In genomic region chr17:75722076-75722475, GRCh38 we compare ENCODE assay signal across 11 cellular contexts. TPM values are rescaled to one million over a fixed set of nuclear protein-coding genes. Genes with fewer than 3 reads are reported as not detected.
DNase-seq lines count a peak whose midpoint lies in the region; ATAC-seq and TF ChIP-seq lines count a peak whose summit lies in the region.
"Had no signal": no experiment of that assay in that cellular context is flagged by ENCODE, and none has a peak within 500 bp of the region (broad histone marks: within the 10 kb centered on the region; RNA-seq: fewer than 3 reads in every experiment).

No MANE protein-coding gene starts in this region.

- peaks cover 17% of the 10 kb centered on the region for H3K27me3 Mint-ChIP-seq in T-helper 2 cell treated with Interferon-gamma antibody and Interleukin-4, amounts not matched to agents 5 μg/mL and 100 μg/mL, for 36 hours (ENCODE audit: low read depth)

- intact Hi-C loops in colonic mucosa (cut with DNase I) = no loop called here

- H3K27ac ChIP-seq in colonic mucosa (peak overlapping the region; percentile 97), thymus (ENCODE audit: low read depth) (no peak overlapping the region)

- H3K4me3 ChIP-seq in colonic mucosa (peak overlapping the region; percentile 59), thymus (ENCODE audit: low read length) (peak overlapping the region; percentile 65)

- no peak for ATAC-seq in HG03025 (IDR thresholded peaks at IDR 0.05; ENCODE audit: low FRiP score, unreplicated experiment)

- H3K27me3 ChIP-seq in colonic mucosa (no peaks in the 10 kb centered on the region), thymus (ENCODE audit: control insufficient read depth, insufficient read depth) (peaks cover 5% of the 10 kb centered on the region)

- no peak for DNase-seq in T-helper 2 cell treated with Interferon-gamma antibody and Interleukin-4, amounts not matched to agents 5 μg/mL and 100 μg/mL, for 36 hours (ENCODE audit: low spot score)
- DNase-seq in T-helper 2 cell (no peak), colonic mucosa (peak; percentile 75), mucosa of gallbladder (ENCODE audit: low spot score) (peak; percentile 24), NCI-H2081 treated with DMSO at 0.1 percent for 48 hours (lab: John Stamatoyannopoulos, UW) (no peak), NCI-H345 (lab: John Stamatoyannopoulos, UW) (no peak)
- DNase-seq: 8988T, GF-D8 had no signal

- WGBS in thymus = 95% methylated on average over 5 of the region's 5 CpGs

- H3K4me1 ChIP-seq in colonic mucosa (peaks cover 8% of the 10 kb centered on the region), thymus (ENCODE audit: control insufficient read depth, insufficient read depth, low read length) (peaks cover 4% of the 10 kb centered on the region)

- no peak overlapping the region for H3K27ac Mint-ChIP-seq in T-helper 2 cell treated with Interferon-gamma antibody and Interleukin-4, amounts not matched to agents 5 μg/mL and 100 μg/mL, for 36 hours
- H3K27ac Mint-ChIP-seq: stimulated activated naive CD8-positive, alpha-beta T cell treated with anti-CD3 and anti-CD28 coated beads, Interleukin-15, Interleukin-2, amounts not matched to agents 100 ng/mL and 50 ng/mL, for 24 hours had no signal

- H3K4me1 Mint-ChIP-seq in T-helper 2 cell treated with Interferon-gamma antibody and Interleukin-4, amounts not matched to agents 5 μg/mL and 100 μg/mL, for 36 hours (ENCODE audit: low read depth) = peaks cover 4% of the 10 kb centered on the region

- no peaks in the 10 kb centered on the region for H3K36me3 ChIP-seq in colonic mucosa
- no peaks in the 10 kb centered on the region for H3K36me3 ChIP-seq in thymus (ENCODE audit: control insufficient read depth, insufficient read depth)

- H3K36me3 Mint-ChIP-seq in T-helper 2 cell treated with Interferon-gamma antibody and Interleukin-4, amounts not matched to agents 5 μg/mL and 100 μg/mL, for 36 hours (ENCODE audit: low read depth) = no peaks in the 10 kb centered on the region

- TF ChIP-seq CTCF in colonic mucosa (IDR thresholded peaks at IDR 0.05) = no peak

- peak overlapping the region; percentile 60 for H3K4me3 Mint-ChIP-seq in T-helper 2 cell treated with Interferon-gamma antibody and Interleukin-4, amounts not matched to agents 5 μg/mL and 100 μg/mL, for 36 hours
- H3K4me3 Mint-ChIP-seq: stimulated activated naive CD8-positive, alpha-beta T cell treated with anti-CD3 and anti-CD28 coated beads, Interleukin-15, Interleukin-2, amounts not matched to agents 100 ng/mL and 50 ng/mL, for 24 hours had no signal

- no peaks in the 10 kb centered on the region for H3K9me3 ChIP-seq in colonic mucosa
- H3K9me3 ChIP-seq in thymus (ENCODE audit: control insufficient read depth) = no peaks in the 10 kb centered on the region

- no peaks in the 10 kb centered on the region for H3K9me3 Mint-ChIP-seq in T-helper 2 cell treated with Interferon-gamma antibody and Interleukin-4, amounts not matched to agents 5 μg/mL and 100 μg/mL, for 36 hours
- H3K9me3 Mint-ChIP-seq: stimulated activated naive CD8-positive, alpha-beta T cell treated with anti-CD3 and anti-CD28 coated beads, Interleukin-15, Interleukin-2, amounts not matched to agents 100 ng/mL and 50 ng/mL, for 24 hours had no signal

- peak overlapping the region; percentile 95 to 99 for H3K9ac ChIP-seq in colonic mucosa (ENCODE audit: low read depth in 2 of 2, low read length in 2 of 2)

RNA-seq across cellular contexts. Expression of gene ITGB4, which starts 0.8 kb away (rescaled TPM):
- total RNA-seq in colonic mucosa (100 to 1,000 TPM; 267 to 272 TPM), mucosa of gallbladder (317 TPM)
- polyA plus RNA-seq in thymus = 79.0 TPM

RNA-seq across cellular contexts. Expression of gene GALK1, which starts 42.9 kb away (rescaled TPM):
- total RNA-seq in colonic mucosa = 10 to 100 TPM; 21.3 to 23.6 TPM
- 35.9 TPM for total RNA-seq in mucosa of gallbladder
- 32.6 TPM for polyA plus RNA-seq in thymus

RNA-seq across cellular contexts. Expression of gene SAP30BP, which starts 54.9 kb away (rescaled TPM):
- total RNA-seq in colonic mucosa (10 to 100 TPM; 68.0 to 68.1 TPM), mucosa of gallbladder (65.4 TPM)
- 72.4 TPM for polyA plus RNA-seq in thymus

RNA-seq across cellular contexts. Expression of gene RECQL5, which starts 55.1 kb away (rescaled TPM):
- total RNA-seq in colonic mucosa (10 to 100 TPM; 18.7 to 43.1 TPM), mucosa of gallbladder (110 TPM)
- polyA plus RNA-seq in thymus = 51.8 TPM

Comparison
In these comparisons a context has a peak if more than half of its experiments do, and no peak if none do; other contexts are left out.
1. DNase-seq: peak in colonic mucosa (single experiment) and mucosa of gallbladder (single experiment); none in T-helper 2 cell treated with Interferon-gamma antibody and Interleukin-4, amounts not matched to agents 5 μg/mL and 100 μg/mL, for 36 hours (single experiment), T-helper 2 cell (0 of 5), NCI-H2081 treated with DMSO at 0.1 percent for 48 hours (single experiment) and NCI-H345 (single experiment).